26 cellular contexts compared by ENCODE assay signal in genomic region chr15:79016527-79017170, GRCh38.
DNase-seq lines count a peak whose midpoint lies in the region; ATAC-seq and TF ChIP-seq lines count a peak whose summit lies in the region.
"Had no signal": no experiment of that assay in that cellular context is flagged by ENCODE, and none has a peak within 500 bp of the region (broad histone marks: within the 10 kb centered on the region; RNA-seq: fewer than 3 reads in every experiment).

No MANE protein-coding gene starts in this region.

- H3K36me3 ChIP-seq in Panc1 (ENCODE audit: control insufficient read depth, insufficient read depth, low read length): no peaks in the 10 kb centered on the region
- no peaks in the 10 kb centered on the region for H3K36me3 ChIP-seq in lower lobe of right lung
- H3K36me3 ChIP-seq: HAP-1 had no signal

- intact Hi-C loops in Panc1 (cut with micrococcal nuclease; ENCODE audit: unreplicated experiment) (no loop called here), lower lobe of right lung (cut with DNase I) (no loop called here)

- peaks cover 11 to 25% of the 10 kb centered on the region in 2 donors for H3K4me1 Mint-ChIP-seq in stimulated activated naive B cell treated with anti-CD40 and anti-IgM and Interleukin-4, amounts not matched to agents 10 μg/mL and 1 μg/mL and 100 μg/mL, for 72 hours
- H3K4me1 Mint-ChIP-seq in activated CD8-positive, alpha-beta memory T cell treated with anti-CD3 and anti-CD28 coated beads, Interleukin-2, amount 10 ng/mL, durations not matched to agents 7 days and 5 days: no peaks in the 10 kb centered on the region
- H3K4me1 Mint-ChIP-seq in activated T-cell treated with anti-CD3 and anti-CD28 coated beads, Interleukin-2, amount 50 U/mL, for 24 hours (ENCODE audit: low read depth): no peaks in the 10 kb centered on the region
- H3K4me1 Mint-ChIP-seq: CD4-positive, alpha-beta memory T cell; GM23338 had no signal

- H3K36me3 Mint-ChIP-seq in stimulated activated naive B cell treated with anti-CD40 and anti-IgM and Interleukin-4, amounts not matched to agents 10 μg/mL and 1 μg/mL and 100 μg/mL, for 72 hours: no peaks in the 10 kb centered on the region
- no peaks in the 10 kb centered on the region for H3K36me3 Mint-ChIP-seq in activated CD8-positive, alpha-beta memory T cell treated with anti-CD3 and anti-CD28 coated beads, Interleukin-2, amount 10 ng/mL, durations not matched to agents 7 days and 5 days
- H3K36me3 Mint-ChIP-seq in activated T-cell treated with anti-CD3 and anti-CD28 coated beads, Interleukin-2, amount 50 U/mL, for 24 hours (ENCODE audit: low read depth): no peaks in the 10 kb centered on the region
- H3K36me3 Mint-ChIP-seq: CD4-positive, alpha-beta memory T cell had no signal

- H3K4me1 ChIP-seq in Panc1 (ENCODE audit: control insufficient read depth, insufficient read depth, low read length) (no peaks in the 10 kb centered on the region), lower lobe of right lung (no peaks in the 10 kb centered on the region)
- H3K4me1 ChIP-seq: Caco-2, HAP-1 had no signal

- DNase-seq in GM12864 (ENCODE audit: low read depth) (no peak), Panc1 (ENCODE audit: low read depth, low spot score) (no peak), lower lobe of right lung (peak; percentile 28)
- DNase-seq in stimulated activated naive B cell treated with anti-CD40 and anti-IgM and Interleukin-4, amounts not matched to agents 10 μg/mL and 1 μg/mL and 100 μg/mL, for 72 hours: no peak
- no peak for DNase-seq in activated CD8-positive, alpha-beta memory T cell treated with anti-CD3 and anti-CD28 coated beads, Interleukin-2, amount 10 ng/mL, durations not matched to agents 7 days and 5 days
- no peak for DNase-seq in activated T-cell treated with anti-CD3 and anti-CD28 coated beads, Interleukin-2, amount 50 U/mL, for 24 hours
- DNase-seq: Caco-2; CD4-positive, alpha-beta memory T cell; DMS 273 treated with DMSO at 0.1 percent for 48 hours; DMS79 treated with DMSO at 0.1 percent for 48 hours; Kasumi-1; NCI-H1694; NCI-H2081; NCI-H2171; NCI-H345; NCI-H524; NCI-H774; NK-92 treated with Interleukin-12 subunit alpha and Interleukin-12 subunit beta, amount 100 ng/mL, for 24 hours; OCI-M1; SHP77 treated with DMSO at 0.1 percent for 48 hours; SW 1271 had no signal

- H3K9me3 ChIP-seq in Panc1 (ENCODE audit: control insufficient read depth, insufficient read depth, low read depth, low read length) (no peaks in the 10 kb centered on the region), lower lobe of right lung (no peaks in the 10 kb centered on the region)
- H3K9me3 ChIP-seq: Caco-2, HAP-1 had no signal

- peak overlapping the region; percentile 73 for H3K27ac Mint-ChIP-seq in stimulated activated naive B cell treated with anti-CD40 and anti-IgM and Interleukin-4, amounts not matched to agents 10 μg/mL and 1 μg/mL and 100 μg/mL, for 72 hours
- H3K27ac Mint-ChIP-seq in activated CD8-positive, alpha-beta memory T cell treated with anti-CD3 and anti-CD28 coated beads, Interleukin-2, amount 10 ng/mL, durations not matched to agents 7 days and 5 days: no peak overlapping the region
- no peak overlapping the region for H3K27ac Mint-ChIP-seq in activated T-cell treated with anti-CD3 and anti-CD28 coated beads, Interleukin-2, amount 50 U/mL, for 24 hours
- H3K27ac Mint-ChIP-seq: CD4-positive, alpha-beta memory T cell; GM23338 had no signal

- peaks cover 5% of the 10 kb centered on the region in 2 donors for H3K27me3 Mint-ChIP-seq in stimulated activated naive B cell treated with anti-CD40 and anti-IgM and Interleukin-4, amounts not matched to agents 10 μg/mL and 1 μg/mL and 100 μg/mL, for 72 hours
- H3K27me3 Mint-ChIP-seq in activated CD8-positive, alpha-beta memory T cell treated with anti-CD3 and anti-CD28 coated beads, Interleukin-2, amount 10 ng/mL, durations not matched to agents 7 days and 5 days: peaks cover 3% of the 10 kb centered on the region
- H3K27me3 Mint-ChIP-seq in activated T-cell treated with anti-CD3 and anti-CD28 coated beads, Interleukin-2, amount 50 U/mL, for 24 hours: no peaks in the 10 kb centered on the region
- H3K27me3 Mint-ChIP-seq: CD4-positive, alpha-beta memory T cell had no signal

- no peaks in the 10 kb centered on the region for H3K9me3 Mint-ChIP-seq in stimulated activated naive B cell treated with anti-CD40 and anti-IgM and Interleukin-4, amounts not matched to agents 10 μg/mL and 1 μg/mL and 100 μg/mL, for 72 hours
- no peaks in the 10 kb centered on the region for H3K9me3 Mint-ChIP-seq in activated CD8-positive, alpha-beta memory T cell treated with anti-CD3 and anti-CD28 coated beads, Interleukin-2, amount 10 ng/mL, durations not matched to agents 7 days and 5 days (ENCODE audit: low read depth)
- H3K9me3 Mint-ChIP-seq in activated T-cell treated with anti-CD3 and anti-CD28 coated beads, Interleukin-2, amount 50 U/mL, for 24 hours: no peaks in the 10 kb centered on the region
- H3K9me3 Mint-ChIP-seq: CD4-positive, alpha-beta memory T cell; GM23338 had no signal

- in situ Hi-C loops in Panc1 (cut with HindIII; ENCODE audit: low pct_unique_long_range_greater_than_20kb, low sequenced_read_pairs): no loop called here

- H3K4me3 ChIP-seq in GM12864 (ENCODE audit: low read depth, low read length) (peak overlapping the region; percentile 20; the same call in 1 of the 2 replicates), Panc1 (ENCODE audit: low read depth in 2 of 2, low read length in 2 of 2) (no peak overlapping the region), lower lobe of right lung (no peak overlapping the region)
- H3K4me3 ChIP-seq: GM12878, GM23338, HAP-1, SK-N-MC had no signal

- TF ChIP-seq CTCF in GM12864 (IDR thresholded peaks at IDR 0.05; ENCODE audit: low read depth, low read length, missing control alignments) (no peak), Panc1 (IDR thresholded peaks at IDR 0.05) (no peak), lower lobe of right lung (IDR thresholded peaks at IDR 0.05) (no peak)

- peak overlapping the region in 1 of 2 donors; percentile 70 for H3K4me3 Mint-ChIP-seq in stimulated activated naive B cell treated with anti-CD40 and anti-IgM and Interleukin-4, amounts not matched to agents 10 μg/mL and 1 μg/mL and 100 μg/mL, for 72 hours
- H3K4me3 Mint-ChIP-seq in activated CD8-positive, alpha-beta memory T cell treated with anti-CD3 and anti-CD28 coated beads, Interleukin-2, amount 10 ng/mL, durations not matched to agents 7 days and 5 days: no peak overlapping the region
- no peak overlapping the region for H3K4me3 Mint-ChIP-seq in activated T-cell treated with anti-CD3 and anti-CD28 coated beads, Interleukin-2, amount 50 U/mL, for 24 hours
- H3K4me3 Mint-ChIP-seq: CD4-positive, alpha-beta memory T cell; GM23338 had no signal

- BruUV-seq in Panc1 (replicated peaks; lab: Mats Ljungman, UMichigan): no TSS peak

- ATAC-seq in Panc1 (0 out of 2 replicates have a peak, but pooled peaks have one; percentile 26), lower lobe of right lung (peak in 1 of 2 donors; percentile 6), HG02763 (IDR thresholded peaks at IDR 0.05; ENCODE audit: unreplicated experiment) (no peak)
- ATAC-seq in stimulated activated naive B cell treated with anti-CD40 and anti-IgM and Interleukin-4, amounts not matched to agents 10 μg/mL and 1 μg/mL and 100 μg/mL, for 72 hours (replicated peaks): no peak
- no peak for ATAC-seq in activated CD8-positive, alpha-beta memory T cell treated with anti-CD3 and anti-CD28 coated beads, Interleukin-2, amount 10 ng/mL, durations not matched to agents 7 days and 5 days
- ATAC-seq: GM12878, GM23338 had no signal

- H3K27me3 ChIP-seq in Panc1 (ENCODE audit: control insufficient read depth, insufficient read depth, low read length) (no peaks in the 10 kb centered on the region), lower lobe of right lung (ENCODE audit: low read depth) (no peaks in the 10 kb centered on the region)

- H3K27ac ChIP-seq in Panc1 (ENCODE audit: low read length) (no peak overlapping the region), lower lobe of right lung (no peak overlapping the region)
- H3K27ac ChIP-seq: SK-N-MC had no signal

- POLR2A ChIA-PET in Panc1 (lab: Charles Lee): no interaction called here

- CTCF ChIA-PET in Panc1 (lab: Charles Lee): interaction anchor here (0.6 to 1.1 kb wide), 2 partner anchors 12 to 22 kb away, joined by 3 to 4 read pairs; no protein-coding TSS in a partner anchor
- CTCF ChIA-PET in activated CD8-positive, alpha-beta memory T cell treated with anti-CD3 and anti-CD28 coated beads, Interleukin-2, amount 10 ng/mL, durations not matched to agents 7 days and 5 days (lab: Charles Lee): interaction anchor here (2.2 kb wide), 1 partner anchor 11 kb away, joined by 7 read pairs; no protein-coding TSS in a partner anchor
